26 cellular contexts compared by ENCODE assay signal in the genomic region with DNA sequence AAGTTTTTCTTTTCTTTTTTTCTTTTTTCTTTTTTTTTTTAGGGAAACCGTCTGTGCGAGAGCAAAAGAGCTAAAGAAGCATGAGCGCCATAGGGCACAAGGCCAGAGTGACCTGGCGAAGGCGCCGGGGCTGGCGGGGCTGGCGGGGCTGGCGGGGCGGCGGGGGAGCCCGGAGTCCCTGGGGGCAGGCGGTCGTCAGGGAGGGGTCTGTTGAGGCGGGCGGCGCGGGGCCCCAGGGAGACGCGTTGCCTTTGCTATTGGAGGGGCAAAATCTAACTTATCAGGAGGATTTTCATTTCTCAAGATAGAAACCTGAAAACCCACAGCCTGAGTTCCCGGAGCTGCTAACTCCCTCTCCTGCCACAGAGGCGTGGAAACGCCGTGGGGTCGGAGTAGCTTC.
A peak's percentile ranks its signal among the peaks of the same experiment; 100 is the strongest.
DNase-seq lines count a peak whose midpoint lies in the region; ATAC-seq and TF ChIP-seq lines count a peak whose summit lies in the region.
"Had no signal": no experiment of that assay in that cellular context is flagged by ENCODE, and none has a peak within 500 bp of the region (broad histone marks: within the 10 kb centered on the region; RNA-seq: fewer than 3 reads in every experiment).

No MANE protein-coding gene starts in this region.

- H3K27ac ChIP-seq in SK-N-SH (ENCODE audit: low read depth in 2 of 2, low read length in 1 of 2), result no peak overlapping the region; a peak in 1 of 4 replicates
- H3K27ac ChIP-seq in H9 (ENCODE audit: insufficient read length, low read depth, low read length), result no peak overlapping the region
- H3K27ac ChIP-seq: BLaER1 had no signal

- H3K9me3 Mint-ChIP-seq in glutamatergic neuron (ENCODE audit: unreplicated experiment) (no peaks in the 10 kb centered on the region), H9 (no peaks in the 10 kb centered on the region)
- H3K9me3 Mint-ChIP-seq in stimulated activated memory B cell treated with anti-CD40 and anti-IgM and Interleukin-4, amounts not matched to agents 10 μg/mL and 1 μg/mL and 100 μg/mL, for 72 hours, result no peaks in the 10 kb centered on the region
- H3K9me3 Mint-ChIP-seq: CD4-positive, CD25-positive, alpha-beta regulatory T cell; CD8-positive, alpha-beta memory T cell had no signal

- H3K36me3 ChIP-seq in H7 (replicated peaks; ENCODE audit: control insufficient read depth, insufficient read depth, low read length), result no peaks in the 10 kb centered on the region
- no peaks in the 10 kb centered on the region for H3K36me3 ChIP-seq in SK-N-SH (replicated peaks in 1 of 2; ENCODE audit: control insufficient read depth in 1 of 2, insufficient read depth in 2 of 2, low read length in 1 of 2)
- H3K36me3 ChIP-seq: BE2C, BLaER1 had no signal

- H3K9me3 ChIP-seq in SK-N-SH (no peaks in the 10 kb centered on the region), H9 (ENCODE audit: control insufficient read depth, low read depth, low read length) (no peaks in the 10 kb centered on the region)
- H3K9me3 ChIP-seq: BE2C had no signal

- no peak overlapping the region for H3K14ac ChIP-seq in H9 (ENCODE audit: insufficient read depth, low read length)

- peak; percentile 13 for DNase-seq in H7
- DNase-seq in SK-N-SH, result peak; percentile 26
- DNase-seq in glutamatergic neuron, result peak; percentile 20
- no peak for DNase-seq in retina
- DNase-seq in H9, result no peak
- no peak for DNase-seq in NCI-H1930 (lab: John Stamatoyannopoulos, UW)
- DNase-seq: 8988T; ACHN; BE2C; C1 segment of cervical spinal cord; CD4-positive, alpha-beta memory T cell; CD4-positive, CD25-positive, alpha-beta regulatory T cell; CD8-positive, alpha-beta memory T cell; COR-L47; DMS 273 treated with DMSO at 0.1 percent for 48 hours; DMS153; DMS53; DMS79; DND-41; EL; GDM1 had no signal

- no peak overlapping the region for H2BK12ac ChIP-seq in H9 (ENCODE audit: insufficient read length, low read depth, low read length)

- no peak overlapping the region for H3K4me2 ChIP-seq in SK-N-SH
- no peak overlapping the region for H3K4me2 ChIP-seq in H9 (ENCODE audit: insufficient read depth, insufficient read length, low read length)
- H3K4me2 ChIP-seq: BLaER1 had no signal

- H3K18ac ChIP-seq in H9 (ENCODE audit: insufficient read length, low read depth, low read length), result no peak overlapping the region

- no peak overlapping the region for H3T11ph ChIP-seq in H9 (ENCODE audit: low read length)

- WGBS in SK-N-SH (ENCODE audit: low lambda C conversion rate), result 62% methylated on average over 21 of the region's 25 CpGs
- no CpG with 5 or more reads among the region's 25 CpGs for WGBS in H9 (ENCODE audit: extremely low coverage, insufficient read length, low lambda C conversion rate)

- CTCF ChIA-PET in SK-N-SH (lab: Yijun Ruan, JAX), result no interaction called here

- H3K27ac Mint-ChIP-seq in glutamatergic neuron (ENCODE audit: unreplicated experiment) (no peak overlapping the region), H9 (no peak overlapping the region)
- no peak overlapping the region for H3K27ac Mint-ChIP-seq in stimulated activated memory B cell treated with anti-CD40 and anti-IgM and Interleukin-4, amounts not matched to agents 10 μg/mL and 1 μg/mL and 100 μg/mL, for 72 hours
- H3K27ac Mint-ChIP-seq: CD14-positive monocyte; CD4-positive, alpha-beta memory T cell; CD8-positive, alpha-beta memory T cell had no signal

- POLR2A ChIA-PET in SK-N-SH (lab: Yijun Ruan, JAX), result no interaction called here

- H3K4me3 ChIP-seq in H7 (ENCODE audit: insufficient read depth, low read depth, low read length) (no peak overlapping the region), SK-N-SH (ENCODE audit: low read depth in 2 of 2, low read length in 1 of 2) (no peak overlapping the region; a peak in 1 of 4 replicates)
- H3K4me3 ChIP-seq: BLaER1, GM12878 had no signal

- no peaks in the 10 kb centered on the region for H3F3A ChIP-seq in SK-N-SH (replicated peaks; ENCODE audit: insufficient read depth)

- H2BK5ac ChIP-seq in H9 (ENCODE audit: insufficient read length, low read length), result no peak overlapping the region

- TF ChIP-seq EP300 in SK-N-SH (IDR thresholded peaks at IDR 0.05; ENCODE audit: borderline replicate concordance in 1 of 2, low read depth in 1 of 2, low read length in 1 of 2), result no peak

- H3K56ac ChIP-seq in H9 (ENCODE audit: insufficient read length, low read depth, low read length), result no peak overlapping the region

- H3K79me2 ChIP-seq in SK-N-SH (ENCODE audit: insufficient read depth) (no peaks in the 10 kb centered on the region), H9 (ENCODE audit: insufficient read depth, low read length) (no peaks in the 10 kb centered on the region)

- H3K9ac ChIP-seq in SK-N-SH (no peak overlapping the region), H9 (ENCODE audit: extremely low read depth, insufficient read length, low read length) (no peak overlapping the region)
- H3K9ac ChIP-seq: BLaER1 had no signal

- TF ChIP-seq RAD21 in SK-N-SH (IDR thresholded peaks at IDR 0.05; ENCODE audit: low read length), result no peak

- no peak overlapping the region for H3K23ac ChIP-seq in H9 (ENCODE audit: insufficient read length, low read depth, low read length)

- no peak overlapping the region for H2BK20ac ChIP-seq in H9 (ENCODE audit: low read depth, low read length, poor library complexity, severe bottlenecking)

- H2AFZ ChIP-seq in SK-N-SH (ENCODE audit: low read depth), result no peak overlapping the region
- H2AFZ ChIP-seq in H9 (ENCODE audit: low read length), result no peak overlapping the region

- no peak overlapping the region for H2BK120ac ChIP-seq in H9 (ENCODE audit: low read depth, low read length, poor library complexity, severe bottlenecking)

- H3K4me3 Mint-ChIP-seq in glutamatergic neuron (ENCODE audit: unreplicated experiment), result no peak overlapping the region
- no peak overlapping the region for H3K4me3 Mint-ChIP-seq in stimulated activated memory B cell treated with anti-CD40 and anti-IgM and Interleukin-4, amounts not matched to agents 10 μg/mL and 1 μg/mL and 100 μg/mL, for 72 hours
- H3K4me3 Mint-ChIP-seq in H9, result no peak overlapping the region
- H3K4me3 Mint-ChIP-seq: CD14-positive monocyte; CD4-positive, alpha-beta memory T cell; CD4-positive, CD25-positive, alpha-beta regulatory T cell; CD8-positive, alpha-beta memory T cell had no signal

- H4K20me1 ChIP-seq in SK-N-SH (ENCODE audit: insufficient read depth), result no peaks in the 10 kb centered on the region
- no peaks in the 10 kb centered on the region for H4K20me1 ChIP-seq in H9 (ENCODE audit: control insufficient read depth, insufficient read depth, insufficient read length)
- H4K20me1 ChIP-seq: BLaER1 had no signal

- H3K27me3 Mint-ChIP-seq in glutamatergic neuron (ENCODE audit: unreplicated experiment) (peaks cover 2% of the 10 kb centered on the region), H9 (ENCODE audit: low read depth) (peaks cover 1% of the 10 kb centered on the region)
- peaks cover 22% of the 10 kb centered on the region for H3K27me3 Mint-ChIP-seq in stimulated activated memory B cell treated with anti-CD40 and anti-IgM and Interleukin-4, amounts not matched to agents 10 μg/mL and 1 μg/mL and 100 μg/mL, for 72 hours

- H3K4me1 ChIP-seq in SK-N-SH (ENCODE audit: control insufficient read depth in 1 of 2, insufficient read depth in 2 of 2, low read depth in 1 of 2, low read length in 1 of 2) (no peaks in the 10 kb centered on the region; a peak in 1 of 4 replicates), H9 (ENCODE audit: insufficient read depth, low read length) (no peaks in the 10 kb centered on the region)
- H3K4me1 ChIP-seq: BE2C, BLaER1 had no signal

- H4K8ac ChIP-seq in H9 (replicated peaks; ENCODE audit: insufficient read length, low read depth, low read length), result no peak overlapping the region

- H2BK15ac ChIP-seq in H9 (ENCODE audit: low read depth, low read length), result no peak overlapping the region

- H4K5ac ChIP-seq in H9 (ENCODE audit: insufficient read length, low read depth, low read length), result no peak overlapping the region

- no peaks in the 10 kb centered on the region for H3K4me1 Mint-ChIP-seq in glutamatergic neuron (ENCODE audit: low read depth, unreplicated experiment)
- no peaks in the 10 kb centered on the region for H3K4me1 Mint-ChIP-seq in stimulated activated memory B cell treated with anti-CD40 and anti-IgM and Interleukin-4, amounts not matched to agents 10 μg/mL and 1 μg/mL and 100 μg/mL, for 72 hours
- H3K4me1 Mint-ChIP-seq in H9, result peaks cover 8 to 9% of the 10 kb centered on the region in 2 experiments; a peak in 3 of 4 replicates
- H3K4me1 Mint-ChIP-seq: CD14-positive monocyte; CD4-positive, alpha-beta memory T cell; CD4-positive, CD25-positive, alpha-beta regulatory T cell; CD8-positive, alpha-beta memory T cell had no signal

- H4K91ac ChIP-seq in H9 (ENCODE audit: insufficient read length, low read depth, low read length), result no peak overlapping the region

- TF ChIP-seq CTCF in SK-N-SH (IDR thresholded peaks at IDR 0.05) (no peak), glutamatergic neuron (IDR thresholded peaks at IDR 0.05; ENCODE audit: partially characterized antibody, unreplicated experiment) (no peak), H9 (conservative IDR thresholded peaks at IDR 0.05) (no peak)

- no peak overlapping the region for H3K4ac ChIP-seq in H9 (ENCODE audit: low read depth, low read length)

- no peak overlapping the region for H2AK5ac ChIP-seq in H9 (ENCODE audit: insufficient read length, low read length)

- no peaks in the 10 kb centered on the region for H3K79me1 ChIP-seq in H9 (ENCODE audit: insufficient read depth, low read depth, low read length, poor library complexity, severe bottlenecking)

- peak; percentile 51 for ATAC-seq in stimulated activated memory B cell treated with anti-CD40 and anti-IgM and Interleukin-4, amounts not matched to agents 10 μg/mL and 1 μg/mL and 100 μg/mL, for 72 hours
- no peak for ATAC-seq in HG03097 (IDR thresholded peaks at IDR 0.05; ENCODE audit: low FRiP score, unreplicated experiment)
- ATAC-seq: GM12878 had no signal

- no peaks in the 10 kb centered on the region for H3K23me2 ChIP-seq in H9 (ENCODE audit: insufficient read length, low read depth, low read length, poor library complexity, severe bottlenecking)

- H3K36me3 Mint-ChIP-seq in glutamatergic neuron (ENCODE audit: unreplicated experiment), result peaks cover 6% of the 10 kb centered on the region
- no peaks in the 10 kb centered on the region for H3K36me3 Mint-ChIP-seq in stimulated activated memory B cell treated with anti-CD40 and anti-IgM and Interleukin-4, amounts not matched to agents 10 μg/mL and 1 μg/mL and 100 μg/mL, for 72 hours
- H3K36me3 Mint-ChIP-seq in H9 (ENCODE audit: insufficient read depth in 1 of 3, low read depth in 3 of 3), result no peaks in the 10 kb centered on the region
- H3K36me3 Mint-ChIP-seq: CD14-positive monocyte; CD4-positive, alpha-beta memory T cell; CD4-positive, CD25-positive, alpha-beta regulatory T cell; CD8-positive, alpha-beta memory T cell had no signal

- H3K9me2 ChIP-seq in SK-N-SH, result no peaks in the 10 kb centered on the region

- H3K27me3 ChIP-seq in H7 (ENCODE audit: control insufficient read depth, insufficient read depth, low read length) (no peaks in the 10 kb centered on the region; the same call in 1 of the 2 replicates), SK-N-SH (ENCODE audit: insufficient read depth) (no peaks in the 10 kb centered on the region), H9 (ENCODE audit: insufficient read depth, low read length) (no peaks in the 10 kb centered on the region)
- H3K27me3 ChIP-seq: BE2C, BLaER1 had no signal

Comparison
In these comparisons a context has a peak if more than half of its experiments do, and no peak if none do; other contexts are left out.
1. DNase-seq: peak in H7 (single experiment), SK-N-SH (single experiment) and glutamatergic neuron (single experiment); none in retina (single experiment), H9 (single experiment) and NCI-H1930 (0 of 2).